ENCODE assay signal across 1 cellular context in the genomic region with DNA sequence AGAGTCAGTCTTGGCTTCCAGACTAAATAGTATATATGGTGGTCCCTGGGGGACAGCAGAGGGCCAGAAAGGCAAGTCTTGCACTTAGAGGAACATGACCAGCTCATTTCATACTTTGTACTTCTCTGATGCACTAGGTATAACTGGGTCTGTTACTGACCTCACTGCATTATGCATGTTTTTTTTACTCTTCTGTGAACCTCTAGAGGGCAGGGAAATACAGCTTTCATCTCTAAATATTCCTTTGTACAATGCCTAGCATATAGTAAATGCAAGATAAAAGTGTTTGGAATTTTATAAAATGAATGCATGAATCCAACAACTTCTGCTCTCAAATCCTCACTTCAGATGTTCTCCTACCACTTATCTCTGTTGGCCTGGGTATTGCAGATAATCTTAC.
TF ChIP-seq lines count a peak whose summit lies in the region.

No MANE protein-coding gene starts in this region.

TF ChIP-seq in HCT116, 20 proteins besides CTCF, POLR2A, EP300 and RAD21 (continued from another document):
- TF ChIP-seq, protein P1, sequence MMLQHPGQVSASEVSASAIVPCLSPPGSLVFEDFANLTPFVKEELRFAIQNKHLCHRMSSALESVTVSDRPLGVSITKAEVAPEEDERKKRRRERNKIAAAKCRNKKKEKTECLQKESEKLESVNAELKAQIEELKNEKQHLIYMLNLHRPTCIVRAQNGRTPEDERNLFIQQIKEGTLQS (IDR thresholded peaks at IDR 0.05) = no peak
- TF ChIP-seq FOSL1 (IDR thresholded peaks at IDR 0.05; ENCODE audit: low read depth) (no peak), CEBPB (IDR thresholded peaks at IDR 0.05; ENCODE audit: low read depth) (no peak), ELF1 (IDR thresholded peaks at IDR 0.05; ENCODE audit: borderline replicate concordance, low read depth) (no peak), EZH2phosphoT487 (IDR thresholded peaks at IDR 0.05; ENCODE audit: borderline replicate concordance) (no peak)
- TF ChIP-seq, protein P2, sequence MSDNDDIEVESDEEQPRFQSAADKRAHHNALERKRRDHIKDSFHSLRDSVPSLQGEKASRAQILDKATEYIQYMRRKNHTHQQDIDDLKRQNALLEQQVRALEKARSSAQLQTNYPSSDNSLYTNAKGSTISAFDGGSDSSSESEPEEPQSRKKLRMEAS (IDR thresholded peaks at IDR 0.05) = no peak
